ENCODE assay signal across 16 cellular contexts in the genomic region with DNA sequence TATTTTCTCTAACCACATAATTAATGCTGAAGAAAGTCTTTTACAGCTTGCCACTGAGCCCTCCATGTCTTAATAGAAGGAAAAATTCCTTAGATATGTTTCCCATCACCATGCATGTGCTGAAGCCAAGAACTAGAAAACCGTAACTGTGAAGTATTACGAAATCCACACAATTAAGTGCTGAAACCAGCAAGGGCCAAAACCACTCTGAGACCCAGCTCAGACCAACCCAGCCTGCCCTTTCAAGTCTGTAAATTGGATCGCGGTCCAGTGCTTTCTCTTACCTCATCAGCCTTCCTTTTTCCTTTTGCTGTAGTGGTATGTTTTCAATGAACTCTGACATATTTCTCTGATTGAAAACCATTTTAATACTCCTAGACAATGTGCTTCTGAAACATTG. TPM values are rescaled to one million over a fixed set of nuclear protein-coding genes. Genes with fewer than 3 reads are reported as not detected.
A peak's percentile ranks its signal among the peaks of the same experiment; 100 is the strongest.
DNase-seq lines count a peak whose midpoint lies in the region; ATAC-seq lines count a peak whose summit lies in the region.
"Had no signal": no experiment of that assay in that cellular context is flagged by ENCODE, and none has a peak within 500 bp of the region (broad histone marks: within the 10 kb centered on the region; RNA-seq: fewer than 3 reads in every experiment).

No MANE protein-coding gene starts in this region.

- peaks cover 2% of the 10 kb centered on the region for H3K9me3 ChIP-seq in right cardiac atrium (ENCODE audit: control insufficient read depth, low read length)
- H3K9me3 ChIP-seq: HAP-1, right lobe of liver, thoracic aorta had no signal

- H3K4me3 Mint-ChIP-seq in activated T-cell treated with anti-CD3 and anti-CD28 coated beads, Interleukin-2, amount 50 U/mL, for 24 hours, result no peak overlapping the region
- H3K4me3 Mint-ChIP-seq: activated CD4-positive, alpha-beta memory T cell treated with anti-CD3 and anti-CD28 coated beads, Interleukin-2, amount 10 ng/mL, durations not matched to agents 7 days and 5 days had no signal

- 43% methylated on average over 4 of the region's 4 CpGs for WGBS in right cardiac atrium

- H3K27me3 Mint-ChIP-seq in activated T-cell treated with anti-CD3 and anti-CD28 coated beads, Interleukin-2, amount 50 U/mL, for 24 hours, result no peaks in the 10 kb centered on the region
- H3K27me3 Mint-ChIP-seq: activated CD4-positive, alpha-beta memory T cell treated with anti-CD3 and anti-CD28 coated beads, Interleukin-2, amount 10 ng/mL, durations not matched to agents 7 days and 5 days had no signal

- intact Hi-C loops in right cardiac atrium (cut with DNase I), result no loop called here

- peak overlapping the region; percentile 69 for H3K27ac ChIP-seq in right cardiac atrium (ENCODE audit: low read length)
- H3K27ac ChIP-seq: right lobe of liver, thoracic aorta had no signal

- peak; percentile 57 for ATAC-seq in GM18868 (IDR thresholded peaks at IDR 0.05; ENCODE audit: unreplicated experiment)
- ATAC-seq in right cardiac atrium, result peak; percentile 73 to 75
- ATAC-seq in GM21423 (IDR thresholded peaks at IDR 0.05; ENCODE audit: unreplicated experiment), result no peak
- ATAC-seq in GM21786 (IDR thresholded peaks at IDR 0.05; ENCODE audit: unreplicated experiment), result no peak
- no peak for ATAC-seq in HG03280 (IDR thresholded peaks at IDR 0.05; ENCODE audit: unreplicated experiment)

- H3K4me3 ChIP-seq in right cardiac atrium (ENCODE audit: low read length), result no peak overlapping the region
- H3K4me3 ChIP-seq: HAP-1, right lobe of liver, thoracic aorta had no signal

- peak; percentile 88 for DNase-seq in astrocyte of the hippocampus (ENCODE audit: low read depth, low spot score)
- peak in 2 of 3 donors; percentile 35 to 63 for DNase-seq in right cardiac atrium
- peak; percentile 72 for DNase-seq in stromal cell of bone marrow (ENCODE audit: low read depth)
- DNase-seq in activated T-cell treated with anti-CD3 and anti-CD28 coated beads, Interleukin-2, amount 50 U/mL, for 24 hours, result no peak
- DNase-seq: activated CD4-positive, alpha-beta memory T cell treated with anti-CD3 and anti-CD28 coated beads, Interleukin-2, amount 10 ng/mL, durations not matched to agents 7 days and 5 days; activated gamma-delta T cell treated with Interleukin-2 at 50 U/mL for 16 hours; Calu3; NCI-H1436; NCI-H524; right lobe of liver had no signal

- peaks cover 4% of the 10 kb centered on the region for H3K9me3 Mint-ChIP-seq in activated T-cell treated with anti-CD3 and anti-CD28 coated beads, Interleukin-2, amount 50 U/mL, for 24 hours

- H3K4me1 ChIP-seq in right cardiac atrium (ENCODE audit: control insufficient read depth, insufficient read depth, low read length), result peaks cover 3% of the 10 kb centered on the region
- H3K4me1 ChIP-seq: HAP-1 had no signal

- H3K36me3 Mint-ChIP-seq in activated T-cell treated with anti-CD3 and anti-CD28 coated beads, Interleukin-2, amount 50 U/mL, for 24 hours (ENCODE audit: low read depth), result no peaks in the 10 kb centered on the region

- no peaks in the 10 kb centered on the region for H3K27me3 ChIP-seq in right cardiac atrium (ENCODE audit: control insufficient read depth, insufficient read depth)
- H3K27me3 ChIP-seq: right lobe of liver had no signal

- H3K4me1 Mint-ChIP-seq in activated T-cell treated with anti-CD3 and anti-CD28 coated beads, Interleukin-2, amount 50 U/mL, for 24 hours (ENCODE audit: low read depth), result no peaks in the 10 kb centered on the region
- H3K4me1 Mint-ChIP-seq: activated CD4-positive, alpha-beta memory T cell treated with anti-CD3 and anti-CD28 coated beads, Interleukin-2, amount 10 ng/mL, durations not matched to agents 7 days and 5 days had no signal

- no peak overlapping the region for H3K27ac Mint-ChIP-seq in activated T-cell treated with anti-CD3 and anti-CD28 coated beads, Interleukin-2, amount 50 U/mL, for 24 hours
- H3K27ac Mint-ChIP-seq: activated CD4-positive, alpha-beta memory T cell treated with anti-CD3 and anti-CD28 coated beads, Interleukin-2, amount 10 ng/mL, durations not matched to agents 7 days and 5 days had no signal

RNA-seq across cellular contexts. Expression of gene SEMA5A, which starts 26.3 kb away (rescaled TPM):
- total RNA-seq in right cardiac atrium, result 10 to 100 TPM; 23.2 to 28.2 (median 25.3) TPM
- polyA plus RNA-seq in right cardiac atrium, result 6.7 TPM

Comparison
In these comparisons a context has a peak if more than half of its experiments do, and no peak if none do; other contexts are left out.
1. ATAC-seq: peak in GM18868 (single experiment) and right cardiac atrium (2 of 2); none in GM21423 (single experiment), GM21786 (single experiment) and HG03280 (single experiment).